In genomic region chr5:132265336-132266030, GRCh38 we compare ENCODE assay signal across 8 cellular contexts. TPM values are rescaled to one million over a fixed set of nuclear protein-coding genes. Genes with fewer than 3 reads are reported as not detected.
A peak's percentile ranks its signal among the peaks of the same experiment; 100 is the strongest.
DNase-seq lines count a peak whose midpoint lies in the region; ATAC-seq and TF ChIP-seq lines count a peak whose summit lies in the region.

No MANE protein-coding gene starts in this region.

- intact Hi-C loops in breast epithelium (cut with DNase I; ENCODE audit: low total_unique reads), result no loop called here

- no peak overlapping the region for H3K4me3 Mint-ChIP-seq in activated naive CD8-positive, alpha-beta T cell treated with anti-CD3 and anti-CD28 coated beads for 36 hours

- H3K27ac ChIP-seq in breast epithelium (peak overlapping the region; percentile 90 to 95), temporal lobe (ENCODE audit: low read depth, low read length) (peak overlapping the region; percentile 52)

- no peaks in the 10 kb centered on the region for H3K36me3 Mint-ChIP-seq in activated naive CD8-positive, alpha-beta T cell treated with anti-CD3 and anti-CD28 coated beads for 36 hours

- peak; percentile 29 for TF ChIP-seq POLR2A in breast epithelium (IDR thresholded peaks at IDR 0.05)

- no peak for TF ChIP-seq CTCF in breast epithelium (IDR thresholded peaks at IDR 0.05)

- H3K4me1 Mint-ChIP-seq in activated naive CD8-positive, alpha-beta T cell treated with anti-CD3 and anti-CD28 coated beads for 36 hours, result peaks cover 33% of the 10 kb centered on the region

- no peaks in the 10 kb centered on the region for H3K27me3 ChIP-seq in breast epithelium

- H3K4me3 ChIP-seq in breast epithelium, result peak overlapping the region in 1 of 3 donors; percentile 1

- no peaks in the 10 kb centered on the region for H3K9me3 ChIP-seq in breast epithelium

- H3K4me1 ChIP-seq in breast epithelium, result peaks cover 30 to 42% of the 10 kb centered on the region in 2 donors

- DNase-seq in HT-29 (ENCODE audit: low spot score) (peak; percentile 87), breast epithelium (ENCODE audit: low spot score in 2 of 2) (peak in 1 of 2 donors; percentile 82), left kidney (ENCODE audit: low read depth, low spot score) (peak; percentile 91), NCI-H187 treated with DMSO at 0.1 percent for 48 hours (lab: John Stamatoyannopoulos, UW) (no peak)
- DNase-seq in activated naive CD8-positive, alpha-beta T cell treated with anti-CD3 and anti-CD28 coated beads for 36 hours, result no peak

- H3K27ac Mint-ChIP-seq in activated naive CD8-positive, alpha-beta T cell treated with anti-CD3 and anti-CD28 coated beads for 36 hours, result no peak overlapping the region

- ATAC-seq in GM21423 (IDR thresholded peaks at IDR 0.05; ENCODE audit: unreplicated experiment) (no peak), GM19455 (IDR thresholded peaks at IDR 0.05; ENCODE audit: unreplicated experiment) (no peak)

- H3K36me3 ChIP-seq in breast epithelium, result no peaks in the 10 kb centered on the region

- no peaks in the 10 kb centered on the region for H3K27me3 Mint-ChIP-seq in activated naive CD8-positive, alpha-beta T cell treated with anti-CD3 and anti-CD28 coated beads for 36 hours

- no peaks in the 10 kb centered on the region for H3K9me3 Mint-ChIP-seq in activated naive CD8-positive, alpha-beta T cell treated with anti-CD3 and anti-CD28 coated beads for 36 hours

RNA-seq across cellular contexts. Expression of gene PDLIM4, which starts 8.0 kb away (rescaled TPM):
- 0.99 and 1.6 TPM in 2 replicates for total RNA-seq in HT-29 (2014; rRNA removed; shearing (Covaris generic))
- total RNA-seq in breast epithelium (100 to 1,000 TPM in 1 of 3 donors, 10 to 100 TPM in 1, 1 to 10 TPM in 1; 9.0 to 102 (median 71.4) TPM), temporal lobe (6.9 TPM)
- under 1 TPM in 1 of 2 experiments, not detected in 1; 0.31 TPM for total RNA-seq in activated naive CD8-positive, alpha-beta T cell treated with anti-CD3 and anti-CD28 coated beads for 36 hours

RNA-seq across cellular contexts. Expression of gene SLC22A4, which starts 28.7 kb away (rescaled TPM):
- 0.20 and 0.26 TPM in 2 replicates for total RNA-seq in HT-29 (2014; rRNA removed; shearing (Covaris generic))
- total RNA-seq in breast epithelium (1 to 10 TPM; 1.3 to 4.5 (median 2.3) TPM), temporal lobe (1.5 TPM)
- total RNA-seq in activated naive CD8-positive, alpha-beta T cell treated with anti-CD3 and anti-CD28 coated beads for 36 hours, result 1 to 10 TPM in 1 of 2 experiments, under 1 TPM in 1; 0.95 to 1.3 TPM

RNA-seq across cellular contexts. Expression of gene P4HA2, which starts 37.8 kb away (rescaled TPM):
- total RNA-seq in HT-29 (2014; rRNA removed; shearing (Covaris generic)), result 20.4 and 20.5 TPM in 2 replicates
- total RNA-seq in breast epithelium (10 to 100 TPM; 21.8 to 34.8 (median 26.2) TPM), temporal lobe (8.9 TPM)
- 1 to 10 TPM; 8.1 to 8.7 TPM for total RNA-seq in activated naive CD8-positive, alpha-beta T cell treated with anti-CD3 and anti-CD28 coated beads for 36 hours

Comparison
In these comparisons a context has a peak if more than half of its experiments do, and no peak if none do; other contexts are left out.
1. DNase-seq: peak in HT-29 (single experiment) and left kidney (single experiment); none in activated naive CD8-positive, alpha-beta T cell treated with anti-CD3 and anti-CD28 coated beads for 36 hours (single experiment) and NCI-H187 treated with DMSO at 0.1 percent for 48 hours (single experiment).